Comparison of ENCODE assay signal across 1 cellular context in the genomic region with DNA sequence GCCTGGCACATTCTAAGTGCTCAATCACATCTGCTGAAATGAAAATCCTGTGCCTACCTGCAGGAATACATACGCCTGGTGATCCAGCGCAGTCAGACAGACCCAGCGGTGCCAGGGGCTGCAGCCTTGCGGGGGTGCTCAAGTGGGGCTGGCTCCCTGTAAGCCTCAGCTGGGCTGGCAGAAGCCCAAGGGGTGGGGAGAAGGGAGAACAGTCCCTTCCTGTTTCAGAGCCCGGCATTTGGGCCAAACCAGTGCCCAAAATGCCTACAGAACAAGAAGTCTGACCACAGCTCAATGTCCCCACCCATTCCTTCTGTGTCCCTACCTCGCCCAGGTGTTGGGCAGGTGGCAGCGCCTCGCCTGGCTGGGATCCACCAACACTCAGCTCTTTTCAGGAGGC.
TF ChIP-seq lines count a peak whose summit lies in the region.

No MANE protein-coding gene starts in this region.

TF ChIP-seq in HCT116, 20 proteins besides CTCF, POLR2A, EP300 and RAD21:
- TF ChIP-seq SIN3A (IDR thresholded peaks at IDR 0.05; ENCODE audit: low read depth): no peak
- TF ChIP-seq ELF1 (IDR thresholded peaks at IDR 0.05; ENCODE audit: borderline replicate concordance, low read depth): no peak
- TF ChIP-seq, protein P1, sequence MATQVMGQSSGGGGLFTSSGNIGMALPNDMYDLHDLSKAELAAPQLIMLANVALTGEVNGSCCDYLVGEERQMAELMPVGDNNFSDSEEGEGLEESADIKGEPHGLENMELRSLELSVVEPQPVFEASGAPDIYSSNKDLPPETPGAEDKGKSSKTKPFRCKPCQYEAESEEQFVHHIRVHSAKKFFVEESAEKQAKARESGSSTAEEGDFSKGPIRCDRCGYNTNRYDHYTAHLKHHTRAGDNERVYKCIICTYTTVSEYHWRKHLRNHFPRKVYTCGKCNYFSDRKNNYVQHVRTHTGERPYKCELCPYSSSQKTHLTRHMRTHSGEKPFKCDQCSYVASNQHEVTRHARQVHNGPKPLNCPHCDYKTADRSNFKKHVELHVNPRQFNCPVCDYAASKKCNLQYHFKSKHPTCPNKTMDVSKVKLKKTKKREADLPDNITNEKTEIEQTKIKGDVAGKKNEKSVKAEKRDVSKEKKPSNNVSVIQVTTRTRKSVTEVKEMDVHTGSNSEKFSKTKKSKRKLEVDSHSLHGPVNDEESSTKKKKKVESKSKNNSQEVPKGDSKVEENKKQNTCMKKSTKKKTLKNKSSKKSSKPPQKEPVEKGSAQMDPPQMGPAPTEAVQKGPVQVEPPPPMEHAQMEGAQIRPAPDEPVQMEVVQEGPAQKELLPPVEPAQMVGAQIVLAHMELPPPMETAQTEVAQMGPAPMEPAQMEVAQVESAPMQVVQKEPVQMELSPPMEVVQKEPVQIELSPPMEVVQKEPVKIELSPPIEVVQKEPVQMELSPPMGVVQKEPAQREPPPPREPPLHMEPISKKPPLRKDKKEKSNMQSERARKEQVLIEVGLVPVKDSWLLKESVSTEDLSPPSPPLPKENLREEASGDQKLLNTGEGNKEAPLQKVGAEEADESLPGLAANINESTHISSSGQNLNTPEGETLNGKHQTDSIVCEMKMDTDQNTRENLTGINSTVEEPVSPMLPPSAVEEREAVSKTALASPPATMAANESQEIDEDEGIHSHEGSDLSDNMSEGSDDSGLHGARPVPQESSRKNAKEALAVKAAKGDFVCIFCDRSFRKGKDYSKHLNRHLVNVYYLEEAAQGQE (IDR thresholded peaks at IDR 0.05; ENCODE audit: low read depth): no peak
- TF ChIP-seq ZFX (IDR thresholded peaks at IDR 0.05): no peak
- no peak for TF ChIP-seq EZH2phosphoT487 (IDR thresholded peaks at IDR 0.05; ENCODE audit: borderline replicate concordance)
- TF ChIP-seq CBX3 (IDR thresholded peaks at IDR 0.05; ENCODE audit: low read depth): no peak
- TF ChIP-seq JUND (IDR thresholded peaks at IDR 0.05): no peak
- TF ChIP-seq, protein P2, sequence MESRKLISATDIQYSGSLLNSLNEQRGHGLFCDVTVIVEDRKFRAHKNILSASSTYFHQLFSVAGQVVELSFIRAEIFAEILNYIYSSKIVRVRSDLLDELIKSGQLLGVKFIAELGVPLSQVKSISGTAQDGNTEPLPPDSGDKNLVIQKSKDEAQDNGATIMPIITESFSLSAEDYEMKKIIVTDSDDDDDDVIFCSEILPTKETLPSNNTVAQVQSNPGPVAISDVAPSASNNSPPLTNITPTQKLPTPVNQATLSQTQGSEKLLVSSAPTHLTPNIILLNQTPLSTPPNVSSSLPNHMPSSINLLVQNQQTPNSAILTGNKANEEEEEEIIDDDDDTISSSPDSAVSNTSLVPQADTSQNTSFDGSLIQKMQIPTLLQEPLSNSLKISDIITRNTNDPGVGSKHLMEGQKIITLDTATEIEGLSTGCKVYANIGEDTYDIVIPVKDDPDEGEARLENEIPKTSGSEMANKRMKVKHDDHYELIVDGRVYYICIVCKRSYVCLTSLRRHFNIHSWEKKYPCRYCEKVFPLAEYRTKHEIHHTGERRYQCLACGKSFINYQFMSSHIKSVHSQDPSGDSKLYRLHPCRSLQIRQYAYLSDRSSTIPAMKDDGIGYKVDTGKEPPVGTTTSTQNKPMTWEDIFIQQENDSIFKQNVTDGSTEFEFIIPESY (IDR thresholded peaks at IDR 0.05; ENCODE audit: extremely low read depth, insufficient replicate concordance, low read length): no peak
- TF ChIP-seq EGR1 (IDR thresholded peaks at IDR 0.05; ENCODE audit: low read depth): no peak
- TF ChIP-seq SRF (IDR thresholded peaks at IDR 0.05; ENCODE audit: low read depth): no peak
- no peak for TF ChIP-seq POLR2AphosphoS5 (IDR thresholded peaks at IDR 0.05; ENCODE audit: low read depth, low read length)
- no peak for TF ChIP-seq EZH2 (IDR thresholded peaks at IDR 0.05)
- TF ChIP-seq, protein P3, sequence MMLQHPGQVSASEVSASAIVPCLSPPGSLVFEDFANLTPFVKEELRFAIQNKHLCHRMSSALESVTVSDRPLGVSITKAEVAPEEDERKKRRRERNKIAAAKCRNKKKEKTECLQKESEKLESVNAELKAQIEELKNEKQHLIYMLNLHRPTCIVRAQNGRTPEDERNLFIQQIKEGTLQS (IDR thresholded peaks at IDR 0.05): no peak
- TF ChIP-seq TCF7L2 (IDR thresholded peaks at IDR 0.05; ENCODE audit: borderline replicate concordance, extremely low read depth, insufficient read depth, insufficient read length): no peak
- TF ChIP-seq SP1 (IDR thresholded peaks at IDR 0.05; ENCODE audit: low read depth): no peak
- TF ChIP-seq, protein P4, sequence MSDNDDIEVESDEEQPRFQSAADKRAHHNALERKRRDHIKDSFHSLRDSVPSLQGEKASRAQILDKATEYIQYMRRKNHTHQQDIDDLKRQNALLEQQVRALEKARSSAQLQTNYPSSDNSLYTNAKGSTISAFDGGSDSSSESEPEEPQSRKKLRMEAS (IDR thresholded peaks at IDR 0.05): no peak
